Comparison of ENCODE assay signal across 1 cellular context in genomic region chr20:37363221-37364012, GRCh38.
TF ChIP-seq lines count a peak whose summit lies in the region.

No MANE protein-coding gene starts in this region.

TF ChIP-seq in K562, 482 proteins besides CTCF, POLR2A, EP300 and RAD21:
- TF ChIP-seq ARID4B (CRISPR knock-in tag; IDR thresholded peaks at IDR 0.05): no peak
- TF ChIP-seq CEBPZ (IDR thresholded peaks at IDR 0.05; ENCODE audit: borderline replicate concordance, low read depth, low read length): no peak
- TF ChIP-seq PPARD (CRISPR knock-in tag; IDR thresholded peaks at IDR 0.05): no peak
- no peak for TF ChIP-seq ARID2 (IDR thresholded peaks at IDR 0.05)
- no peak for TF ChIP-seq EGR1 (conservative IDR thresholded peaks at IDR 0.05)
- peak; percentile 29; the same call in 1 of the 2 replicates for TF ChIP-seq ZNF740 (CRISPR knock-in tag; IDR thresholded peaks at IDR 0.05)
- TF ChIP-seq ZNF740 (tag; IDR thresholded peaks at IDR 0.05): no peak
TF ChIP-seq in K562: peak in this region for 1.
